ENCODE assay signal across 21 cellular contexts in the genomic region with DNA sequence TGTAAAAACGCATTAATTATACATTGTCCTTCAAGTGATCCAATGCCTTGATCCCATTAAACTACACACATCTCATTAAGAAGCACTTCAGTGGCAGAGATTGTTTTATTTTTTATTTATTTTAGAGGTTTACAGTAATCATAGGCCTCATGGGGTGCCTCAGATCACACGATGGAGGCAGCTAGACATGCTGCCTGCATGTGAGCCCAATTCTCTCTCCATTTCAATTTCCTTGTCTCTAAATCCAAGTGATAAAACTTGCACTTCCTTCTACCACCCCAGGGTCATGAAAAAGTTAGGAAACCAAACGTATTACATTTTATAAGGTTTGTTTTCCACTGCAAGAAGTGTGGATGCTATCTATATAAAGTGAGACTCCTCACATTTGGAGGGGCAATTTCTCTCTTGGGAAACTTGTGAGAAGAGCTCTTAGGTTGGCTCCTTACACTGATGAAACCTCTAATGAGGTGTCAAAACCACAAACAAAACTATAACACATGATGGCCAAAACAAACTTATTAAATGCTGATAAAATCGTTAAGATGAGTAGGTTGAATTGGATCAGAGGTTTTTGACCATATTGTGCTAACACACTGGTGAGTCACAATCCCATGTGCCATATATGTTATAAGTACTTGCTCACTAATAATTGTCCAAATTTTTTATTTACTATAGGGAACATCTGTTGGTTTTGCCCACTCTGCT. TPM values are rescaled to one million over a fixed set of nuclear protein-coding genes. Genes with fewer than 3 reads are reported as not detected.
A peak's percentile ranks its signal among the peaks of the same experiment; 100 is the strongest.
DNase-seq lines count a peak whose midpoint lies in the region; ATAC-seq and TF ChIP-seq lines count a peak whose summit lies in the region.
"Had no signal": no experiment of that assay in that cellular context is flagged by ENCODE, and none has a peak within 500 bp of the region (broad histone marks: within the 10 kb centered on the region; RNA-seq: fewer than 3 reads in every experiment).

No MANE protein-coding gene starts in this region.

- CTCF ChIA-PET in CD8-positive, alpha-beta T cell (lab: Charles Lee), result no interaction called here

- H3K9me3 Mint-ChIP-seq in CD8-positive, alpha-beta T cell, result no peaks in the 10 kb centered on the region
- H3K9me3 Mint-ChIP-seq in effector memory CD8-positive, alpha-beta T cell, result no peaks in the 10 kb centered on the region
- no peaks in the 10 kb centered on the region for H3K9me3 Mint-ChIP-seq in natural killer cell
- H3K9me3 Mint-ChIP-seq: CD4-positive, alpha-beta memory T cell; GM23338 had no signal

- POLR2A ChIA-PET in CD8-positive, alpha-beta T cell (lab: Charles Lee), result no interaction called here

- H3K4me1 Mint-ChIP-seq in CD8-positive, alpha-beta T cell (ENCODE audit: low read depth), result peaks cover 10% of the 10 kb centered on the region
- peaks cover 15 to 34% of the 10 kb centered on the region in 2 donors for H3K4me1 Mint-ChIP-seq in effector memory CD8-positive, alpha-beta T cell (ENCODE audit: low read depth in 2 of 2)
- peaks cover 29 to 32% of the 10 kb centered on the region in 2 donors for H3K4me1 Mint-ChIP-seq in natural killer cell

- peak; percentile 23 for ATAC-seq in CD8-positive, alpha-beta T cell
- ATAC-seq in GM18867 (IDR thresholded peaks at IDR 0.05; ENCODE audit: unreplicated experiment) (peak; percentile 58), natural killer cell (peak; percentile 59 to 86 (median 83)), GM21723 (IDR thresholded peaks at IDR 0.05; ENCODE audit: unreplicated experiment) (no peak), GM21515 (IDR thresholded peaks at IDR 0.05; ENCODE audit: unreplicated experiment) (no peak)
- peak; percentile 81 for ATAC-seq in effector memory CD8-positive, alpha-beta T cell (replicated peaks)
- ATAC-seq: GM12878, GM23338 had no signal

- H3K27ac ChIP-seq in CD8-positive, alpha-beta T cell (ENCODE audit: low read depth, low read length), result no peak overlapping the region
- H3K27ac ChIP-seq: BLaER1, HL-60 had no signal

- no peak overlapping the region for H3K27ac Mint-ChIP-seq in CD8-positive, alpha-beta T cell
- peak overlapping the region; percentile 54 to 70 for H3K27ac Mint-ChIP-seq in effector memory CD8-positive, alpha-beta T cell
- H3K27ac Mint-ChIP-seq in natural killer cell, result peak overlapping the region; percentile 64 to 82
- H3K27ac Mint-ChIP-seq: CD14-positive monocyte, GM23338 had no signal

- no peaks in the 10 kb centered on the region for H3K27me3 ChIP-seq in CD8-positive, alpha-beta T cell (ENCODE audit: insufficient read depth, low read length)
- H3K27me3 ChIP-seq: BLaER1 had no signal

- no peak overlapping the region for H3K4me3 ChIP-seq in CD8-positive, alpha-beta T cell (ENCODE audit: low read depth, low read length)
- H3K4me3 ChIP-seq: BLaER1, GM12878, GM23338 had no signal

- H3K36me3 Mint-ChIP-seq in CD8-positive, alpha-beta T cell, result no peaks in the 10 kb centered on the region
- H3K36me3 Mint-ChIP-seq in effector memory CD8-positive, alpha-beta T cell (ENCODE audit: insufficient read depth), result no peaks in the 10 kb centered on the region
- no peaks in the 10 kb centered on the region for H3K36me3 Mint-ChIP-seq in natural killer cell
- H3K36me3 Mint-ChIP-seq: CD14-positive monocyte; CD4-positive, alpha-beta memory T cell had no signal

- H3K9me3 ChIP-seq in CD8-positive, alpha-beta T cell (ENCODE audit: low read length), result no peaks in the 10 kb centered on the region
- H3K9me3 ChIP-seq: BLaER1 had no signal

- H3K4me1 ChIP-seq in CD8-positive, alpha-beta T cell (ENCODE audit: insufficient read depth, low read length), result no peaks in the 10 kb centered on the region
- H3K4me1 ChIP-seq: BLaER1 had no signal

- H3K4me3 Mint-ChIP-seq in CD8-positive, alpha-beta T cell, result no peak overlapping the region
- H3K4me3 Mint-ChIP-seq in effector memory CD8-positive, alpha-beta T cell, result peak overlapping the region; percentile 23 to 31
- H3K4me3 Mint-ChIP-seq in natural killer cell, result peak overlapping the region; percentile 71
- H3K4me3 Mint-ChIP-seq: CD14-positive monocyte; CD4-positive, alpha-beta memory T cell; GM23338 had no signal

- no peaks in the 10 kb centered on the region for H3K36me3 ChIP-seq in CD8-positive, alpha-beta T cell (ENCODE audit: insufficient read depth, low read length)
- H3K36me3 ChIP-seq: BLaER1 had no signal

- TF ChIP-seq CTCF in CD8-positive, alpha-beta T cell (IDR thresholded peaks at IDR 0.05), result no peak
- no peak for TF ChIP-seq CTCF in natural killer cell (IDR thresholded peaks at IDR 0.05)

- no peak for DNase-seq in CD8-positive, alpha-beta T cell
- DNase-seq in effector memory CD8-positive, alpha-beta T cell, result no peak
- no peak for DNase-seq in natural killer cell
- DNase-seq in SKM-1 treated with dmso at 0.1 percent for 144 hours (lab: John Stamatoyannopoulos, UW; ENCODE audit: unreplicated experiment), result no peak
- no peak for DNase-seq in activated CD4-positive, alpha-beta T cell treated with anti-CD3 and anti-CD28 coated beads for 1 hour
- DNase-seq: 8988T; CD4-positive, alpha-beta memory T cell; COR-L47; DMS 273 treated with DMSO at 0.1 percent for 48 hours; DMS53; DND-41; EL; HCEC 1CT had no signal

- no peaks in the 10 kb centered on the region for H3K27me3 Mint-ChIP-seq in CD8-positive, alpha-beta T cell (ENCODE audit: low read depth)
- H3K27me3 Mint-ChIP-seq in effector memory CD8-positive, alpha-beta T cell, result no peaks in the 10 kb centered on the region
- no peaks in the 10 kb centered on the region for H3K27me3 Mint-ChIP-seq in natural killer cell (ENCODE audit: low read depth in 2 of 2)
- H3K27me3 Mint-ChIP-seq: CD4-positive, alpha-beta memory T cell had no signal

- intact Hi-C loops in CD8-positive, alpha-beta T cell (cut with DNase I, micrococcal nuclease), result no loop called here
- intact Hi-C loops in natural killer cell (cut with micrococcal nuclease), result loop anchor here (5.0 kb wide), 1 partner anchor 33 kb away; no protein-coding TSS in a partner anchor

RNA-seq across cellular contexts. Expression of gene XPNPEP1, which starts 22.3 kb away (rescaled TPM):
- total RNA-seq in CD8-positive, alpha-beta T cell, result 10 to 100 TPM; 50.4 to 54.7 TPM
- 100 to 1,000 TPM; 102 to 118 (median 106) TPM for total RNA-seq in natural killer cell

Comparison
In these comparisons a context has a peak if more than half of its experiments do, and no peak if none do; other contexts are left out.
1. ATAC-seq: peak in CD8-positive, alpha-beta T cell (single experiment), GM18867 (single experiment), effector memory CD8-positive, alpha-beta T cell (single experiment) and natural killer cell (3 of 3); none in GM21723 (single experiment) and GM21515 (single experiment).